32 cellular contexts compared by ENCODE assay signal in genomic region chr14:32049361-32050103, GRCh38. TPM values are rescaled to one million over a fixed set of nuclear protein-coding genes. Genes with fewer than 3 reads are reported as not detected.
A peak's percentile ranks its signal among the peaks of the same experiment; 100 is the strongest.
DNase-seq lines count a peak whose midpoint lies in the region; ATAC-seq, FAIRE-seq and TF ChIP-seq lines count a peak whose summit lies in the region.
"Had no signal": no experiment of that assay in that cellular context is flagged by ENCODE, and none has a peak within 500 bp of the region (broad histone marks: within the 10 kb centered on the region; RNA-seq: fewer than 3 reads in every experiment).

No MANE protein-coding gene starts in this region.

- H3K27me3 ChIP-seq in GM12878 (replicated peaks in 1 of 2; ENCODE audit: control insufficient read depth in 2 of 2, insufficient read depth in 2 of 2, low read length in 1 of 2): no peaks in the 10 kb centered on the region
- H3K27me3 ChIP-seq: cardiac muscle cell, colonic mucosa, MG63, sigmoid colon, tibial artery had no signal

- H3K27ac ChIP-seq in HEK293 (ENCODE audit: extremely low read depth, low read depth, low read length) (no peak overlapping the region), GM12878 (ENCODE audit: control insufficient read depth, insufficient read depth) (no peak overlapping the region)
- H3K27ac ChIP-seq: cardiac muscle cell, colonic mucosa, prostate gland, sigmoid colon, SK-N-MC, tibial artery had no signal

- no peak for TF ChIP-seq EP300 in GM12878 (IDR thresholded peaks at IDR 0.05; ENCODE audit: borderline replicate concordance in 1 of 2, control insufficient read depth in 1 of 2, low read depth in 2 of 2, low read length in 2 of 2)

- no peak overlapping the region for H2AFZ ChIP-seq in GM12878 (ENCODE audit: control insufficient read depth, low read depth, low read length)
- H2AFZ ChIP-seq: GM23338 had no signal

- no peaks in the 10 kb centered on the region for H3K79me2 ChIP-seq in GM12878 (ENCODE audit: control insufficient read depth, insufficient read depth, low read length)

- POLR2A ChIA-PET in HEK293 (lab: Yijun Ruan, JAX) (no interaction called here), GM12878 (lab: Charles Lee) (no interaction called here)

- H4K20me1 ChIP-seq in GM12878 (ENCODE audit: control insufficient read depth, insufficient read depth): no peaks in the 10 kb centered on the region

- H3K4me2 ChIP-seq in GM12878 (ENCODE audit: control insufficient read depth, insufficient read depth): no peak overlapping the region
- H3K4me2 ChIP-seq: GM23338 had no signal

- H3K36me3 ChIP-seq in HEK293 (ENCODE audit: control insufficient read depth in 2 of 2, insufficient read depth in 1 of 2, low read length in 2 of 2): no peaks in the 10 kb centered on the region
- no peaks in the 10 kb centered on the region for H3K36me3 ChIP-seq in GM12878 (ENCODE audit: control insufficient read depth in 2 of 2, insufficient read depth in 2 of 2, low read length in 1 of 2)
- H3K36me3 ChIP-seq: cardiac muscle cell, colonic mucosa, MG63, prostate gland, sigmoid colon, tibial artery had no signal

- in situ Hi-C loops in GM12878 (cut with MboI): no loop called here

- intact Hi-C loops in GM12878 (cut with micrococcal nuclease; ENCODE audit: unreplicated experiment): no loop called here

- RAD21 ChIA-PET in GM12878 (lab: Charles Lee; ENCODE audit: unreplicated experiment): no interaction called here

- H3K4me1 ChIP-seq in HEK293 (ENCODE audit: control insufficient read depth, insufficient read depth, low read length) (no peaks in the 10 kb centered on the region), GM12878 (ENCODE audit: control insufficient read depth, insufficient read depth, low read length) (no peaks in the 10 kb centered on the region)
- H3K4me1 ChIP-seq: colonic mucosa, prostate gland, sigmoid colon, tibial artery had no signal

- 15% methylated on average over 4 of the region's 4 CpGs for WGBS in GM12878 (ENCODE audit: insufficient coverage, insufficient replicate concordance, low lambda C conversion rate, missing lambda C conversion rate)

- peak; percentile 78 for DNase-seq in CD1c-positive myeloid dendritic cell (ENCODE audit: extremely low spot score)
- DNase-seq in GM12878 (ENCODE audit: low read depth, low spot score): no peak
- DNase-seq in renal cortical epithelial cell (ENCODE audit: low read depth): peak; percentile 44
- no peak for DNase-seq in NK-92 treated with Interleukin-12 subunit alpha and Interleukin-12 subunit beta, amount 100 ng/mL, for 24 hours (lab: John Stamatoyannopoulos, UW)
- no peak for DNase-seq in dedifferentiated amniotic fluid mesenchymal stem cell (ENCODE audit: extremely low spot score)
- no peak for DNase-seq in activated CD4-positive, alpha-beta T cell treated with anti-CD3 and anti-CD28 coated beads, Interleukin-2, amount 50 U/mL, for 4 hours
- DNase-seq: activated CD4-positive, alpha-beta T cell treated with anti-CD3 and anti-CD28 coated beads, Interleukin-2, amount 50 U/mL, for 1 hour; activated CD4-positive, CD25-positive, alpha-beta regulatory T cell; activated effector memory CD4-positive, alpha-beta T cell treated with anti-CD3 and anti-CD28 coated beads, Interleukin-2, amount 50 U/mL, for 16 hours; activated T-cell treated with anti-CD3 and anti-CD28 coated beads, Interleukin-2, amount 50 U/mL, for 24 hours; anterior cingulate cortex; colonic mucosa; erythroblast; HFFc6; KG1; MG63; NCI-H1105 treated with DMSO at 0.1 percent for 48 hours; NCI-H2081 treated with DMSO at 0.1 percent for 48 hours; NCI-H2227 treated with DMSO at 0.1 percent for 48 hours; NCI-H748 treated with DMSO at 0.1 percent for 48 hours; occipital lobe; OCI-M1; sigmoid colon; stimulated activated CD4-positive, alpha-beta T cell treated with anti-CD3 and anti-CD28 coated beads, Interleukin-12 subunit alpha, Interleukin-12 subunit beta, amount 100 ng/mL, for 4 hours; stimulated activated CD4-positive, alpha-beta T cell treated with anti-CD3 and anti-CD28 coated beads, Interleukin-2, amount 100 ng/mL, for 48 hours; tibial artery had no signal

- CTCF ChIA-PET in HEK293 (lab: Yijun Ruan, JAX) (interaction anchor here (0.6 kb wide), 1 partner anchor 893 kb away, joined by 4 read pairs; no protein-coding TSS in a partner anchor), GM12878 (lab: Yijun Ruan, JAX) (no interaction called here)

- peak; percentile 59 for ATAC-seq in GM12878
- ATAC-seq: GM23338; natural killer cell treated with Interleukin-12 subunit alpha and Interleukin-12 subunit beta and Interleukin-15 and Interleukin-18, amount 100 ng/mL, for 72 hours had no signal

- no peak for TF ChIP-seq POLR2A in GM12878 (IDR thresholded peaks at IDR 0.05; ENCODE audit: low read depth, low read length)

- SMC1A ChIA-PET in GM12878 (lab: Charles Lee; ENCODE audit: uncharacterized antibody, unreplicated experiment): no interaction called here

- H3K9ac ChIP-seq in GM12878 (ENCODE audit: control insufficient read depth, insufficient read depth, low read length): no peak overlapping the region

- FAIRE-seq in GM12878 (lab: Jason Lieb, UNC): no peak

- TF ChIP-seq CTCF in HEK293 (tag by site-specific recombination; IDR thresholded peaks at IDR 0.05): no peak
- TF ChIP-seq CTCF in GM12878 (IDR thresholded peaks at IDR 0.05 in 2 of 3, conservative IDR thresholded peaks at IDR 0.05 in 1 of 3; ENCODE audit: control insufficient read depth in 2 of 3, extremely low read depth in 1 of 3, insufficient read depth in 1 of 3, low read depth in 3 of 3, low read length in 3 of 3): no peak

- H3K4me3 ChIP-seq in HEK293 (ENCODE audit: low read depth, low read length): no peak overlapping the region
- no peak overlapping the region for H3K4me3 ChIP-seq in GM12878
- H3K4me3 ChIP-seq: cardiac muscle cell, colonic mucosa, GM23338, MG63, prostate gland, sigmoid colon, SK-N-MC, tibial artery had no signal

- TF ChIP-seq RAD21 in GM12878 (IDR thresholded peaks at IDR 0.05; ENCODE audit: insufficient read depth, low read depth, low read length): no peak

- BruUV-seq in GM12878 (replicated peaks; lab: Mats Ljungman, UMichigan): no TSS peak

- no peaks in the 10 kb centered on the region for H3K9me3 ChIP-seq in HEK293 (ENCODE audit: control insufficient read depth, insufficient read depth, low read depth, low read length)
- no peaks in the 10 kb centered on the region; the same call in 2 of the 3 replicates for H3K9me3 ChIP-seq in GM12878 (replicated peaks; ENCODE audit: control insufficient read depth, insufficient read depth, low read length)
- H3K9me3 ChIP-seq: colonic mucosa, MG63, prostate gland, sigmoid colon, tibial artery had no signal

TF ChIP-seq in HEK293, 187 proteins besides CTCF, POLR2A, EP300 and RAD21 (continues in another document):
- TF ChIP-seq ZNF112 (tag by site-specific recombination; IDR thresholded peaks at IDR 0.05): no peak

TF ChIP-seq in GM12878, 131 proteins besides CTCF, POLR2A, EP300 and RAD21:
- TF ChIP-seq DPF2 (IDR thresholded peaks at IDR 0.05) (0 out of 2 replicates have a peak, but pooled peaks have one; percentile 45), CREB1 (IDR thresholded peaks at IDR 0.05; ENCODE audit: low read depth) (no peak), STAT3 (IDR thresholded peaks at IDR 0.05; ENCODE audit: low read depth, low read length) (no peak), IKZF1 (conservative IDR thresholded peaks at IDR 0.05) (0 out of 2 replicates have a peak, but pooled peaks have one; percentile 13), MTA2 (IDR thresholded peaks at IDR 0.05; ENCODE audit: low read depth) (peak; percentile 52; the same call in 1 of the 2 replicates), SPI1 (IDR thresholded peaks at IDR 0.05; ENCODE audit: borderline replicate concordance, insufficient read depth, low read depth, low read length) (peak; percentile 69; the same call in 1 of the 2 replicates), JUNB (IDR thresholded peaks at IDR 0.05) (no peak), MXI1 (IDR thresholded peaks at IDR 0.05; ENCODE audit: low read depth, low read length) (no peak), NFIC (IDR thresholded peaks at IDR 0.05; ENCODE audit: low read depth, low read length) (no peak), GABPA (IDR thresholded peaks at IDR 0.05; ENCODE audit: low read depth) (no peak)
TF ChIP-seq in GM12878: peak in this region for 4.

RNA-seq across cellular contexts. Expression of gene ARHGAP5, which starts 27.6 kb away (rescaled TPM):
- total RNA-seq in GM12878 (2013; cell fraction: nucleolus; rRNA removed): 36.5 and 38.0 TPM in 2 replicates
- total RNA-seq in GM12878 (2014; rRNA removed) (9.0 and 11.0 TPM in 2 replicates), GM12878 (2014; rRNA removed; fragmentation: Illumina TruSeq; extraction: Trizol) (10.4 and 12.2 TPM in 2 replicates), GM12878 (2021) (12.2 and 13.4 TPM in 2 replicates), renal cortical epithelial cell (199 and 235 TPM in 2 replicates)
- 3.2 TPM for polyA plus RNA-seq in GM12878 (2011; ENCODE audit: low read depth)
- polyA plus RNA-seq in GM12878 (2011; rRNA removed) (19.6 and 36.4 TPM in 2 replicates), GM12878 (2014; fragmentation: Illumina TruSeq; extraction: Trizol) (6.0 and 8.5 TPM in 2 replicates), GM12878 (2014; fragmentation: Nextera tagmentation; extraction: Ambion mirVana) (1 to 10 TPM in 1 of 2 experiments, under 1 TPM in 1; 0.91 to 2.1 TPM), GM12878 (2014; rRNA removed) (2.3 and 3.0 TPM in 2 replicates), GM12878 (2016; fragmentation: Nextera tagmentation; extraction: Ambion mirVana) (1 to 10 TPM; 6.5 to 7.9 TPM)
- 5.4 and 6.9 TPM in 2 replicates for polyA plus RNA-seq in GM12878 (2011; cell fraction: cytosol; rRNA removed)
- polyA plus RNA-seq in GM12878 (2011; cell fraction: nucleus; rRNA removed): 9.3 and 11.0 TPM in 2 replicates
- 5.1 and 5.8 TPM in 2 replicates for polyA plus RNA-seq in GM12878 (2012)
- polyA minus RNA-seq in GM12878 (2011; rRNA and poly(A)+ RNA removed): 33.5 and 54.1 TPM in 2 replicates
- polyA minus RNA-seq in GM12878 (2011; cell fraction: cytosol; rRNA and poly(A)+ RNA removed): 19.1 and 22.0 TPM in 2 replicates
- 18.0 and 23.2 TPM in 2 replicates for polyA minus RNA-seq in GM12878 (2011; cell fraction: nucleus; rRNA and poly(A)+ RNA removed)

Comparison
In these comparisons a context has a peak if more than half of its experiments do, and no peak if none do; other contexts are left out.
1. DNase-seq: peak in CD1c-positive myeloid dendritic cell (single experiment) and renal cortical epithelial cell (single experiment); none in GM12878 (single experiment), NK-92 treated with Interleukin-12 subunit alpha and Interleukin-12 subunit beta, amount 100 ng/mL, for 24 hours (single experiment), dedifferentiated amniotic fluid mesenchymal stem cell (single experiment) and activated CD4-positive, alpha-beta T cell treated with anti-CD3 and anti-CD28 coated beads, Interleukin-2, amount 50 U/mL, for 4 hours (0 of 2).